In the genomic region with DNA sequence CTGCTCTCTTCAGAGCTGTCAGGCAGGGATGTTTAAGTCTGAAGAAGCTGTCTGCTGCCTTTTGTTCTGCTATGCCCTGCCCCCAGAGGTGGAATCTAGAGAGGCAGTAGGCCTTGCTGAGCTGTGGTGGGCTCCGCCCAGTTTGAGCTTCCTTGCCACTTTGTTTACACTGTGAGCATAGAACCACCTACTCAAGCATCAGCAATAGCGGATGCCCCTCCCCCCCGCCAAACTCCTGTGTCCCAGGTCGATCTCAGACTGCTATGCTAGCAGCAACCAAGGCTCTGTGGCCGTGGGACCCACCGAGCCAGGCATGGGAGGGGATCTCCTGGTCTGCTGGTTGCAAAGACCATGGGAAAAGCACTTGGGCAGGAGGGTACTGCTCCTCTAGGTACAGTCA, we compare ENCODE assay signal across 7 cellular contexts.
DNase-seq lines count a peak whose midpoint lies in the region; ATAC-seq lines count a peak whose summit lies in the region.
"Not testable (repeated sequence)": the region's sequence is repeated elsewhere in the genome, so short reads cannot be mapped to it uniquely, and the experiment has no call there.

No MANE protein-coding gene starts in this region.

- not testable (repeated sequence) for H3K36me3 Mint-ChIP-seq in activated naive CD8-positive, alpha-beta T cell treated with anti-CD3 and anti-CD28 coated beads, Interleukin-2, amount 10 ng/mL, durations not matched to agents 7 days and 5 days

- not testable (repeated sequence) for H3K27ac Mint-ChIP-seq in activated naive CD8-positive, alpha-beta T cell treated with anti-CD3 and anti-CD28 coated beads, Interleukin-2, amount 10 ng/mL, durations not matched to agents 7 days and 5 days

- POLR2A ChIA-PET in activated naive CD8-positive, alpha-beta T cell treated with anti-CD3 and anti-CD28 coated beads, Interleukin-2, amount 10 ng/mL, durations not matched to agents 7 days and 5 days (lab: Charles Lee): interaction anchor here (0.9 kb wide), 1 partner anchor 25 kb away, joined by 4 read pairs; no protein-coding TSS in a partner anchor

- H3K9me3 Mint-ChIP-seq in activated naive CD8-positive, alpha-beta T cell treated with anti-CD3 and anti-CD28 coated beads, Interleukin-2, amount 10 ng/mL, durations not matched to agents 7 days and 5 days: peaks cover 19% of the 10 kb centered on the region

- not testable (repeated sequence) for H3K27me3 Mint-ChIP-seq in activated naive CD8-positive, alpha-beta T cell treated with anti-CD3 and anti-CD28 coated beads, Interleukin-2, amount 10 ng/mL, durations not matched to agents 7 days and 5 days

- DNase-seq in HT-29 (ENCODE audit: low spot score) (peak; percentile 45), T-helper 1 cell (peak in 4 of 5 donors; percentile 23 to 78 (median 46)), islet precursor cell (peak; percentile 79)
- peak; percentile 47 for DNase-seq in activated CD4-positive, alpha-beta T cell treated with anti-CD3 and anti-CD28 coated beads for 48 hours
- peak; percentile 44 for DNase-seq in activated T-cell treated with anti-CD3 and anti-CD28 coated beads, Interleukin-2, amount 50 U/mL, for 1 hour
- DNase-seq in activated naive CD8-positive, alpha-beta T cell treated with anti-CD3 and anti-CD28 coated beads, Interleukin-2, amount 10 ng/mL, durations not matched to agents 7 days and 5 days: peak; percentile 43
- DNase-seq in stimulated activated CD4-positive, alpha-beta T cell treated with anti-CD3 and anti-CD28 coated beads, Interleukin-2, amount 100 ng/mL, for 24 hours: peak; percentile 24 to 27

- not testable (repeated sequence) for ATAC-seq in activated naive CD8-positive, alpha-beta T cell treated with anti-CD3 and anti-CD28 coated beads, Interleukin-2, amount 10 ng/mL, durations not matched to agents 7 days and 5 days (ENCODE audit: low read depth)

- H3K4me3 Mint-ChIP-seq in activated naive CD8-positive, alpha-beta T cell treated with anti-CD3 and anti-CD28 coated beads, Interleukin-2, amount 10 ng/mL, durations not matched to agents 7 days and 5 days: not testable (repeated sequence)

- not testable (repeated sequence) for H3K4me1 Mint-ChIP-seq in activated naive CD8-positive, alpha-beta T cell treated with anti-CD3 and anti-CD28 coated beads, Interleukin-2, amount 10 ng/mL, durations not matched to agents 7 days and 5 days

Comparison
In these comparisons a context has a peak if more than half of its experiments do, and no peak if none do; other contexts are left out.
1. DNase-seq: peak in every context shown above with its lines; median percentile 79 in islet precursor cell; 47 in activated CD4-positive, alpha-beta T cell treated with anti-CD3 and anti-CD28 coated beads for 48 hours; 46 in T-helper 1 cell; 45 in HT-29; 44 in activated T-cell treated with anti-CD3 and anti-CD28 coated beads, Interleukin-2, amount 50 U/mL, for 1 hour; 43 in activated naive CD8-positive, alpha-beta T cell treated with anti-CD3 and anti-CD28 coated beads, Interleukin-2, amount 10 ng/mL, durations not matched to agents 7 days and 5 days; 26 in stimulated activated CD4-positive, alpha-beta T cell treated with anti-CD3 and anti-CD28 coated beads, Interleukin-2, amount 100 ng/mL, for 24 hours.